ENCODE assay signal across 11 cellular contexts in genomic region chr5:163269624-163270023, GRCh38.
DNase-seq lines count a peak whose midpoint lies in the region; ATAC-seq, FAIRE-seq and TF ChIP-seq lines count a peak whose summit lies in the region.
"Had no signal": no experiment of that assay in that cellular context is flagged by ENCODE, and none has a peak within 500 bp of the region (broad histone marks: within the 10 kb centered on the region; RNA-seq: fewer than 3 reads in every experiment).

No MANE protein-coding gene starts in this region.

- H3K4me2 ChIP-seq in K562 (ENCODE audit: insufficient read depth, low read length) = no peak overlapping the region

- no peaks in the 10 kb centered on the region for H3K79me2 ChIP-seq in K562 (ENCODE audit: control insufficient read depth, insufficient read depth, low read length)

- no peak overlapping the region for H3K9ac ChIP-seq in K562 (ENCODE audit: insufficient read depth in 1 of 2, low read depth in 2 of 2, low read length in 2 of 2)

- H3K4me3 ChIP-seq in K562 = no peak overlapping the region

- no peak overlapping the region for H2AFZ ChIP-seq in K562 (ENCODE audit: low read depth, low read length)

- H3K9me3 ChIP-seq in K562 (replicated peaks; ENCODE audit: control insufficient read depth, insufficient read depth, low read depth, low read length) = no peaks in the 10 kb centered on the region

- peak; percentile 85 for ATAC-seq in GM18868 (IDR thresholded peaks at IDR 0.05; ENCODE audit: unreplicated experiment)
- ATAC-seq in K562 = peak; percentile 66; the same call in 2 of the 3 replicates
- ATAC-seq in HG02571 (IDR thresholded peaks at IDR 0.05; ENCODE audit: unreplicated experiment) = no peak
- no peak for ATAC-seq in HG02885 (IDR thresholded peaks at IDR 0.05; ENCODE audit: poor library complexity, unreplicated experiment)
- no peak for ATAC-seq in GM18511 (IDR thresholded peaks at IDR 0.05; ENCODE audit: unreplicated experiment)
- ATAC-seq: effector memory CD8-positive, alpha-beta T cell had no signal

- no peaks in the 10 kb centered on the region for H3K4me1 ChIP-seq in K562 (replicated peaks in 1 of 2; ENCODE audit: control insufficient read depth in 2 of 2, insufficient read depth in 2 of 2, low read length in 2 of 2)

- H3K27me3 ChIP-seq in K562 (ENCODE audit: control insufficient read depth in 2 of 2, insufficient read depth in 2 of 2, low read length in 2 of 2) = no peaks in the 10 kb centered on the region

- TF ChIP-seq CTCF in K562 (IDR thresholded peaks at IDR 0.05 in 2 of 3, conservative IDR thresholded peaks at IDR 0.05 in 1 of 3; ENCODE audit: insufficient read depth in 2 of 3, low read depth in 1 of 3, low read length in 3 of 3) = peak in 1 of 3 experiments; percentile 46; a peak in 2 of 6 replicates

- TF ChIP-seq EP300 in K562 (IDR thresholded peaks at IDR 0.05; ENCODE audit: low read length) = no peak

- POLR2A ChIA-PET in K562 (lab: Yijun Ruan, JAX) = no interaction called here

- no peaks in the 10 kb centered on the region for H3K36me3 ChIP-seq in K562 (ENCODE audit: control insufficient read depth, insufficient read depth, low read length)

- TF ChIP-seq POLR2A in K562 (conservative IDR thresholded peaks at IDR 0.05) = no peak

- CTCF ChIA-PET in K562 (lab: Yijun Ruan, JAX; ENCODE audit: low intra/inter-chr PET ratio) = interaction anchor here (0.7 kb wide), 1 partner anchor 51 kb away, joined by 3 read pairs; no protein-coding TSS in a partner anchor

- in situ Hi-C loops in K562 (cut with MboI) = no loop called here

- H3K9me1 ChIP-seq in K562 (ENCODE audit: control insufficient read depth, insufficient read depth, low read length) = no peaks in the 10 kb centered on the region

- intact Hi-C loops in K562 (cut with micrococcal nuclease) = no loop called here

- FAIRE-seq in K562 (lab: Jason Lieb, UNC) = no peak

- peak; percentile 79 to 83 for TF ChIP-seq RAD21 in K562 (CRISPR knock-in tag; conservative IDR thresholded peaks at IDR 0.05 in 1 of 2, IDR thresholded peaks at IDR 0.05 in 1 of 2)

- no TSS peak for BruUV-seq in K562 (replicated peaks; lab: Mats Ljungman, UMichigan)

- no peak overlapping the region for H3K27ac ChIP-seq in K562 (ENCODE audit: extremely low read depth, low read depth, low read length)

- no peaks in the 10 kb centered on the region for H4K20me1 ChIP-seq in K562 (replicated peaks; ENCODE audit: control insufficient read depth, insufficient read depth, low read length)

- DNase-seq in NCI-H1694 treated with DMSO at 0.1 percent for 48 hours (lab: John Stamatoyannopoulos, UW) (peak; percentile 8), K562 (ENCODE audit: extremely low read depth in 1 of 4, low spot score in 3 of 4) (peak in 1 of 4 experiments; percentile 6), retina (peak; percentile 3)
- DNase-seq: activated B cell treated with CpG ODN at 0.5 μM for 24 hours; activated naive CD4-positive, alpha-beta T cell treated with anti-CD3 and anti-CD28 coated beads, Interleukin-2, amount 50 U/mL, for 16 hours; effector memory CD8-positive, alpha-beta T cell; naive B cell had no signal

TF ChIP-seq in K562, 482 proteins besides CTCF, POLR2A, EP300 and RAD21:
- TF ChIP-seq ZNF398 (CRISPR knock-in tag; IDR thresholded peaks at IDR 0.05) = no peak
- TF ChIP-seq DEAF1 (CRISPR knock-in tag; IDR thresholded peaks at IDR 0.05) = peak; percentile 71; the same call in 1 of the 2 replicates
TF ChIP-seq in K562: peak in this region for 1.

Comparison
In these comparisons a context has a peak if more than half of its experiments do, and no peak if none do; other contexts are left out.
1. ATAC-seq: peak in GM18868 (single experiment) and K562 (single experiment); none in HG02571 (single experiment), HG02885 (single experiment) and GM18511 (single experiment).